Comparison of ENCODE assay signal across 1 cellular context in genomic region chr11:118928108-118928869, GRCh38.
TF ChIP-seq lines count a peak whose summit lies in the region.

No MANE protein-coding gene starts in this region.

TF ChIP-seq in K562, 482 proteins besides CTCF, POLR2A, EP300 and RAD21 (continued from another document and continues in another):
- TF ChIP-seq ETS1 (conservative IDR thresholded peaks at IDR 0.05; ENCODE audit: control insufficient read depth, low read depth, low read length) (0 out of 2 replicates have a peak, but pooled peaks have one; percentile 47), CEBPZ (IDR thresholded peaks at IDR 0.05; ENCODE audit: borderline replicate concordance, low read depth, low read length) (no peak), CHD2 (IDR thresholded peaks at IDR 0.05; ENCODE audit: low read depth, low read length) (0 out of 2 replicates have a peak, but pooled peaks have one; percentile 44), ZNF41 (CRISPR knock-in tag; conservative IDR thresholded peaks at IDR 0.05) (no peak), SP1 (CRISPR knock-in tag; IDR thresholded peaks at IDR 0.05) (peak; percentile 67), FOXK2 (conservative IDR thresholded peaks at IDR 0.05 in 1 of 2, IDR thresholded peaks at IDR 0.05 in 1 of 2; ENCODE audit: low read depth in 2 of 2) (peak; percentile 52 to 64; a peak in 2 of 4 replicates), SNRNP70 (optimal IDR thresholded peaks at IDR 0.05; ENCODE audit: low read depth, low read length) (no peak), HOXB6 (CRISPR knock-in tag; IDR thresholded peaks at IDR 0.05; ENCODE audit: borderline replicate concordance) (no peak), TFE3 (CRISPR knock-in tag; IDR thresholded peaks at IDR 0.05) (peak; percentile 87), SRSF3 (IDR thresholded peaks at IDR 0.05; ENCODE audit: insufficient read depth, low read length) (no peak), TFAP4 (CRISPR knock-in tag; IDR thresholded peaks at IDR 0.05; ENCODE audit: borderline replicate concordance) (peak; percentile 54; the same call in 1 of the 2 replicates), TAF1 (IDR thresholded peaks at IDR 0.05; ENCODE audit: control insufficient read depth, extremely low read depth, insufficient read depth, low read length, severe bottlenecking) (no peak), ZFPM2 (CRISPR knock-in tag; IDR thresholded peaks at IDR 0.05) (no peak), ZBTB5 (IDR thresholded peaks at IDR 0.05) (no peak), UBTF (IDR thresholded peaks at IDR 0.05; ENCODE audit: borderline replicate concordance in 1 of 2, low read depth in 2 of 2, low read length in 2 of 2) (peak in 1 of 2 experiments; percentile 73; a peak in 1 of 4 replicates), MAFK (IDR thresholded peaks at IDR 0.05; ENCODE audit: low read length) (no peak), SMAD4 (CRISPR knock-in tag; conservative IDR thresholded peaks at IDR 0.05) (peak; percentile 45), ZNF408 (CRISPR knock-in tag; IDR thresholded peaks at IDR 0.05; ENCODE audit: low read depth) (no peak), DNMT1 (IDR thresholded peaks at IDR 0.05) (no peak), LEF1 (IDR thresholded peaks at IDR 0.05) (no peak), ZNF140 (CRISPR knock-in tag; IDR thresholded peaks at IDR 0.05) (no peak), FOXA3 (CRISPR knock-in tag; conservative IDR thresholded peaks at IDR 0.05 in 1 of 2, IDR thresholded peaks at IDR 0.05 in 1 of 2) (peak in 1 of 2 experiments; percentile 54; a peak in 2 of 4 replicates), SRSF9 (IDR thresholded peaks at IDR 0.05; ENCODE audit: borderline replicate concordance, low read depth, low read length) (no peak), FOS (IDR thresholded peaks at IDR 0.05; ENCODE audit: extremely low read depth, insufficient read length) (peak; percentile 72), GTF2B (IDR thresholded peaks at IDR 0.05; ENCODE audit: extremely low read depth, insufficient read length) (no peak), ZNF143 (CRISPR knock-in tag; IDR thresholded peaks at IDR 0.05) (no peak), KAT7 (CRISPR knock-in tag; IDR thresholded peaks at IDR 0.05; ENCODE audit: borderline replicate concordance) (no peak), SRSF7 (optimal IDR thresholded peaks at IDR 0.05; ENCODE audit: low read depth, low read length) (no peak), ZNF780A (CRISPR knock-in tag; IDR thresholded peaks at IDR 0.05) (no peak), SMAD2 (IDR thresholded peaks at IDR 0.05; ENCODE audit: low read depth, low read length) (no peak), ZNF133 (CRISPR knock-in tag; IDR thresholded peaks at IDR 0.05) (no peak), ZNF280B (CRISPR knock-in tag; IDR thresholded peaks at IDR 0.05) (no peak), BCL6 (CRISPR knock-in tag; IDR thresholded peaks at IDR 0.05) (no peak), ZNF280A (IDR thresholded peaks at IDR 0.05; ENCODE audit: low read depth, partially characterized antibody) (no peak), THRB (CRISPR knock-in tag; conservative IDR thresholded peaks at IDR 0.05) (no peak), NEUROD1 (IDR thresholded peaks at IDR 0.05; ENCODE audit: borderline replicate concordance, low read depth, low read length, partially characterized antibody) (peak; percentile 87), U2AF2 (optimal IDR thresholded peaks at IDR 0.05; ENCODE audit: low read depth, low read length) (no peak), ZNF699 (CRISPR knock-in tag; IDR thresholded peaks at IDR 0.05; ENCODE audit: insufficient replicate concordance) (no peak), SMAD3 (CRISPR knock-in tag; conservative IDR thresholded peaks at IDR 0.05) (no peak), BHLHE40 (IDR thresholded peaks at IDR 0.05; ENCODE audit: low read length) (peak; percentile 56; the same call in 1 of the 2 replicates), HDAC1 (IDR thresholded peaks at IDR 0.05) (peak in 1 of 2 experiments; percentile 79; a peak in 2 of 4 replicates), HNRNPL (IDR thresholded peaks at IDR 0.05; ENCODE audit: low read depth, low read length) (no peak), ZNF175 (CRISPR knock-in tag; IDR thresholded peaks at IDR 0.05; ENCODE audit: low read depth) (no peak)
